Comparison of ENCODE assay signal across 1 cellular context in the genomic region with DNA sequence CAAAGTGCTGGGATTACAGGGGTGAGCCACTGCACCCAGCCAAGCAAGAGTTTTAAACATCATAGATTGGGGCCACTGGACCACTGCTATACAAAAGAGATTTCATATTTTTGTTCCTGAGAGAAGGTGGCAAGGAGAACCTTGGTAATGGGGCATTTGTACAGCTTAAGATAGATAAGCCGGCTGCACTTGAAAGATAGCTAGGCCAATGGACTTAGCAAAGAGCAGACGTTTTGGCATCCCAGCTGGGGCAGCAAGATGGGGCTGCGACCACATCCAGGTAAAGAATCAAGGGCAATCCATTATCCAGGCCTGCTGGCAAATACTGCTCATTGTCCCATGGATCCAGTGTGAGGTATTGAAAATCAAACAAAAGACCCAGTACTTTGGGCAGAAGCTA.
TF ChIP-seq lines count a peak whose summit lies in the region.

No MANE protein-coding gene starts in this region.

TF ChIP-seq in K562, 482 proteins besides CTCF, POLR2A, EP300 and RAD21 (continued from another document and continues in another):
- TF ChIP-seq, protein P1, sequence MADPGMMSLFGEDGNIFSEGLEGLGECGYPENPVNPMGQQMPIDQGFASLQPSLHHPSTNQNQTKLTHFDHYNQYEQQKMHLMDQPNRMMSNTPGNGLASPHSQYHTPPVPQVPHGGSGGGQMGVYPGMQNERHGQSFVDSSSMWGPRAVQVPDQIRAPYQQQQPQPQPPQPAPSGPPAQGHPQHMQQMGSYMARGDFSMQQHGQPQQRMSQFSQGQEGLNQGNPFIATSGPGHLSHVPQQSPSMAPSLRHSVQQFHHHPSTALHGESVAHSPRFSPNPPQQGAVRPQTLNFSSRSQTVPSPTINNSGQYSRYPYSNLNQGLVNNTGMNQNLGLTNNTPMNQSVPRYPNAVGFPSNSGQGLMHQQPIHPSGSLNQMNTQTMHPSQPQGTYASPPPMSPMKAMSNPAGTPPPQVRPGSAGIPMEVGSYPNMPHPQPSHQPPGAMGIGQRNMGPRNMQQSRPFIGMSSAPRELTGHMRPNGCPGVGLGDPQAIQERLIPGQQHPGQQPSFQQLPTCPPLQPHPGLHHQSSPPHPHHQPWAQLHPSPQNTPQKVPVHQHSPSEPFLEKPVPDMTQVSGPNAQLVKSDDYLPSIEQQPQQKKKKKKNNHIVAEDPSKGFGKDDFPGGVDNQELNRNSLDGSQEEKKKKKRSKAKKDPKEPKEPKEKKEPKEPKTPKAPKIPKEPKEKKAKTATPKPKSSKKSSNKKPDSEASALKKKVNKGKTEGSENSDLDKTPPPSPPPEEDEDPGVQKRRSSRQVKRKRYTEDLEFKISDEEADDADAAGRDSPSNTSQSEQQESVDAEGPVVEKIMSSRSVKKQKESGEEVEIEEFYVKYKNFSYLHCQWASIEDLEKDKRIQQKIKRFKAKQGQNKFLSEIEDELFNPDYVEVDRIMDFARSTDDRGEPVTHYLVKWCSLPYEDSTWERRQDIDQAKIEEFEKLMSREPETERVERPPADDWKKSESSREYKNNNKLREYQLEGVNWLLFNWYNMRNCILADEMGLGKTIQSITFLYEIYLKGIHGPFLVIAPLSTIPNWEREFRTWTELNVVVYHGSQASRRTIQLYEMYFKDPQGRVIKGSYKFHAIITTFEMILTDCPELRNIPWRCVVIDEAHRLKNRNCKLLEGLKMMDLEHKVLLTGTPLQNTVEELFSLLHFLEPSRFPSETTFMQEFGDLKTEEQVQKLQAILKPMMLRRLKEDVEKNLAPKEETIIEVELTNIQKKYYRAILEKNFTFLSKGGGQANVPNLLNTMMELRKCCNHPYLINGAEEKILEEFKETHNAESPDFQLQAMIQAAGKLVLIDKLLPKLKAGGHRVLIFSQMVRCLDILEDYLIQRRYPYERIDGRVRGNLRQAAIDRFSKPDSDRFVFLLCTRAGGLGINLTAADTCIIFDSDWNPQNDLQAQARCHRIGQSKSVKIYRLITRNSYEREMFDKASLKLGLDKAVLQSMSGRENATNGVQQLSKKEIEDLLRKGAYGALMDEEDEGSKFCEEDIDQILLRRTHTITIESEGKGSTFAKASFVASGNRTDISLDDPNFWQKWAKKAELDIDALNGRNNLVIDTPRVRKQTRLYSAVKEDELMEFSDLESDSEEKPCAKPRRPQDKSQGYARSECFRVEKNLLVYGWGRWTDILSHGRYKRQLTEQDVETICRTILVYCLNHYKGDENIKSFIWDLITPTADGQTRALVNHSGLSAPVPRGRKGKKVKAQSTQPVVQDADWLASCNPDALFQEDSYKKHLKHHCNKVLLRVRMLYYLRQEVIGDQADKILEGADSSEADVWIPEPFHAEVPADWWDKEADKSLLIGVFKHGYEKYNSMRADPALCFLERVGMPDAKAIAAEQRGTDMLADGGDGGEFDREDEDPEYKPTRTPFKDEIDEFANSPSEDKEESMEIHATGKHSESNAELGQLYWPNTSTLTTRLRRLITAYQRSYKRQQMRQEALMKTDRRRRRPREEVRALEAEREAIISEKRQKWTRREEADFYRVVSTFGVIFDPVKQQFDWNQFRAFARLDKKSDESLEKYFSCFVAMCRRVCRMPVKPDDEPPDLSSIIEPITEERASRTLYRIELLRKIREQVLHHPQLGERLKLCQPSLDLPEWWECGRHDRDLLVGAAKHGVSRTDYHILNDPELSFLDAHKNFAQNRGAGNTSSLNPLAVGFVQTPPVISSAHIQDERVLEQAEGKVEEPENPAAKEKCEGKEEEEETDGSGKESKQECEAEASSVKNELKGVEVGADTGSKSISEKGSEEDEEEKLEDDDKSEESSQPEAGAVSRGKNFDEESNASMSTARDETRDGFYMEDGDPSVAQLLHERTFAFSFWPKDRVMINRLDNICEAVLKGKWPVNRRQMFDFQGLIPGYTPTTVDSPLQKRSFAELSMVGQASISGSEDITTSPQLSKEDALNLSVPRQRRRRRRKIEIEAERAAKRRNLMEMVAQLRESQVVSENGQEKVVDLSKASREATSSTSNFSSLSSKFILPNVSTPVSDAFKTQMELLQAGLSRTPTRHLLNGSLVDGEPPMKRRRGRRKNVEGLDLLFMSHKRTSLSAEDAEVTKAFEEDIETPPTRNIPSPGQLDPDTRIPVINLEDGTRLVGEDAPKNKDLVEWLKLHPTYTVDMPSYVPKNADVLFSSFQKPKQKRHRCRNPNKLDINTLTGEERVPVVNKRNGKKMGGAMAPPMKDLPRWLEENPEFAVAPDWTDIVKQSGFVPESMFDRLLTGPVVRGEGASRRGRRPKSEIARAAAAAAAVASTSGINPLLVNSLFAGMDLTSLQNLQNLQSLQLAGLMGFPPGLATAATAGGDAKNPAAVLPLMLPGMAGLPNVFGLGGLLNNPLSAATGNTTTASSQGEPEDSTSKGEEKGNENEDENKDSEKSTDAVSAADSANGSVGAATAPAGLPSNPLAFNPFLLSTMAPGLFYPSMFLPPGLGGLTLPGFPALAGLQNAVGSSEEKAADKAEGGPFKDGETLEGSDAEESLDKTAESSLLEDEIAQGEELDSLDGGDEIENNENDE (IDR thresholded peaks at IDR 0.05; ENCODE audit: low read depth, low read length): no peak
- no peak for TF ChIP-seq LEF1 (IDR thresholded peaks at IDR 0.05)
- no peak for TF ChIP-seq HIVEP1 (CRISPR knock-in tag; IDR thresholded peaks at IDR 0.05)
- no peak for TF ChIP-seq EP400 (IDR thresholded peaks at IDR 0.05)
- no peak for TF ChIP-seq RBM15 (IDR thresholded peaks at IDR 0.05; ENCODE audit: insufficient read depth, low read length)
- TF ChIP-seq HDAC6 (IDR thresholded peaks at IDR 0.05; ENCODE audit: low read depth, low read length): no peak
- peak; percentile 34; the same call in 1 of the 2 replicates for TF ChIP-seq KLF16 (IDR thresholded peaks at IDR 0.05)
- TF ChIP-seq DPF2 (IDR thresholded peaks at IDR 0.05): peak; percentile 62
- no peak for TF ChIP-seq E2F3 (CRISPR knock-in tag; IDR thresholded peaks at IDR 0.05)
- TF ChIP-seq, protein P2, sequence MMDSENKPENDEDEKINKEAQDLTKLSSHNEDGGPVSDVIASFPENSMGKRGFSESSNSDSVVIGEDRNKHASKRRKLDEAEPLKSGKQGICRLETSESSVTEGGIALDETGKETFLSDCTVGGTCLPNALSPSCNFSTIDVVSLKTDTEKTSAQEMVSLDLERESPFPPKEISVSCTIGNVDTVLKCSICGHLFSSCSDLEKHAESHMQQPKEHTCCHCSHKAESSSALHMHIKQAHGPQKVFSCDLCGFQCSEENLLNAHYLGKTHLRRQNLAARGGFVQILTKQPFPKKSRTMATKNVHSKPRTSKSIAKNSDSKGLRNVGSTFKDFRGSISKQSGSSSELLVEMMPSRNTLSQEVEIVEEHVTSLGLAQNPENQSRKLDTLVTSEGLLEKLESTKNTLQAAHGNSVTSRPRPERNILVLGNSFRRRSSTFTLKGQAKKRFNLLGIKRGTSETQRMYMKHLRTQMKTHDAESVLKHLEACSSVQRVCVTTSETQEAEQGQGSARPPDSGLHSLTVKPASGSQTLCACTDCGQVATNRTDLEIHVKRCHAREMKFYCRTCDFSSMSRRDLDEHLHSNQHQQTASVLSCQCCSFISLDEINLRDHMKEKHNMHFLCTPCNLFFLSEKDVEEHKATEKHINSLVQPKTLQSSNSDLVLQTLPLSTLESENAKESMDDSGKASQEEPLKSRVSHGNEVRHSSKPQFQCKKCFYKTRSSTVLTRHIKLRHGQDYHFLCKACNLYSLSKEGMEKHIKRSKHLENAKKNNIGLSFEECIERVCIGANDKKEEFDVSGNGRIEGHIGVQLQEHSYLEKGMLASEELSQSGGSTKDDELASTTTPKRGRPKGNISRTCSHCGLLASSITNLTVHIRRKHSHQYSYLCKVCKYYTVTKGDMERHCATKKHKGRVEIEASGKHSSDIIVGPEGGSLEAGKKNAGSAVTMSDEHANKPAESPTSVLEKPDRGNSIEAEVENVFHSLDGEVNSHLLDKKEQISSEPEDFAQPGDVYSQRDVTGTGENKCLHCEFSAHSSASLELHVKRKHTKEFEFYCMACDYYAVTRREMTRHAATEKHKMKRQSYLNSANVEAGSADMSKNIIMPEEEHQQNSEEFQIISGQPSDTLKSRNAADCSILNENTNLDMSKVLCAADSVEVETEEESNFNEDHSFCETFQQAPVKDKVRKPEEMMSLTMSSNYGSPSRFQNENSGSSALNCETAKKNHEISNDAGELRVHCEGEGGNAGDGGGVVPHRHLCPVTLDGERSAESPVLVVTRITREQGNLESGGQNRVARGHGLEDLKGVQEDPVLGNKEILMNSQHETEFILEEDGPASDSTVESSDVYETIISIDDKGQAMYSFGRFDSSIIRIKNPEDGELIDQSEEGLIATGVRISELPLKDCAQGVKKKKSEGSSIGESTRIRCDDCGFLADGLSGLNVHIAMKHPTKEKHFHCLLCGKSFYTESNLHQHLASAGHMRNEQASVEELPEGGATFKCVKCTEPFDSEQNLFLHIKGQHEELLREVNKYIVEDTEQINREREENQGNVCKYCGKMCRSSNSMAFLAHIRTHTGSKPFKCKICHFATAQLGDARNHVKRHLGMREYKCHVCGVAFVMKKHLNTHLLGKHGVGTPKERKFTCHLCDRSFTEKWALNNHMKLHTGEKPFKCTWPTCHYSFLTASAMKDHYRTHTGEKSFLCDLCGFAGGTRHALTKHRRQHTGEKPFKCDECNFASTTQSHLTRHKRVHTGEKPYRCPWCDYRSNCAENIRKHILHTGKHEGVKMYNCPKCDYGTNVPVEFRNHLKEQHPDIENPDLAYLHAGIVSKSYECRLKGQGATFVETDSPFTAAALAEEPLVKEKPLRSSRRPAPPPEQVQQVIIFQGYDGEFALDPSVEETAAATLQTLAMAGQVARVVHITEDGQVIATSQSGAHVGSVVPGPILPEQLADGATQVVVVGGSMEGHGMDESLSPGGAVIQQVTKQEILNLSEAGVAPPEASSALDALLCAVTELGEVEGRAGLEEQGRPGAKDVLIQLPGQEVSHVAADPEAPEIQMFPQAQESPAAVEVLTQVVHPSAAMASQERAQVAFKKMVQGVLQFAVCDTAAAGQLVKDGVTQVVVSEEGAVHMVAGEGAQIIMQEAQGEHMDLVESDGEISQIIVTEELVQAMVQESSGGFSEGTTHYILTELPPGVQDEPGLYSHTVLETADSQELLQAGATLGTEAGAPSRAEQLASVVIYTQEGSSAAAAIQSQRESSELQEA (IDR thresholded peaks at IDR 0.05; ENCODE audit: low read depth): no peak
- TF ChIP-seq GATAD2A (IDR thresholded peaks at IDR 0.05): no peak
- no peak for TF ChIP-seq TAF1 (IDR thresholded peaks at IDR 0.05; ENCODE audit: control insufficient read depth, extremely low read depth, insufficient read depth, low read length, severe bottlenecking)
- no peak for TF ChIP-seq ZNF644 (tag; IDR thresholded peaks at IDR 0.05; ENCODE audit: low read depth)
- TF ChIP-seq JUND (IDR thresholded peaks at IDR 0.05; ENCODE audit: borderline replicate concordance, low read depth, low read length): 0 out of 2 replicates have a peak, but pooled peaks have one; percentile 4
- TF ChIP-seq JUND (tag; IDR thresholded peaks at IDR 0.05; ENCODE audit: borderline replicate concordance, low read depth, low read length): no peak
- TF ChIP-seq NCOR1 (IDR thresholded peaks at IDR 0.05): peak; percentile 78
- peak; percentile 60; the same call in 1 of the 2 replicates for TF ChIP-seq MYNN (IDR thresholded peaks at IDR 0.05)
- TF ChIP-seq MYNN (CRISPR knock-in tag; IDR thresholded peaks at IDR 0.05): no peak
- TF ChIP-seq MIER1 (IDR thresholded peaks at IDR 0.05; ENCODE audit: low read depth): no peak
- TF ChIP-seq, protein P3, sequence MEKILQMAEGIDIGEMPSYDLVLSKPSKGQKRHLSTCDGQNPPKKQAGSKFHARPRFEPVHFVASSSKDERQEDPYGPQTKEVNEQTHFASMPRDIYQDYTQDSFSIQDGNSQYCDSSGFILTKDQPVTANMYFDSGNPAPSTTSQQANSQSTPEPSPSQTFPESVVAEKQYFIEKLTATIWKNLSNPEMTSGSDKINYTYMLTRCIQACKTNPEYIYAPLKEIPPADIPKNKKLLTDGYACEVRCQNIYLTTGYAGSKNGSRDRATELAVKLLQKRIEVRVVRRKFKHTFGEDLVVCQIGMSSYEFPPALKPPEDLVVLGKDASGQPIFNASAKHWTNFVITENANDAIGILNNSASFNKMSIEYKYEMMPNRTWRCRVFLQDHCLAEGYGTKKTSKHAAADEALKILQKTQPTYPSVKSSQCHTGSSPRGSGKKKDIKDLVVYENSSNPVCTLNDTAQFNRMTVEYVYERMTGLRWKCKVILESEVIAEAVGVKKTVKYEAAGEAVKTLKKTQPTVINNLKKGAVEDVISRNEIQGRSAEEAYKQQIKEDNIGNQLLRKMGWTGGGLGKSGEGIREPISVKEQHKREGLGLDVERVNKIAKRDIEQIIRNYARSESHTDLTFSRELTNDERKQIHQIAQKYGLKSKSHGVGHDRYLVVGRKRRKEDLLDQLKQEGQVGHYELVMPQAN (IDR thresholded peaks at IDR 0.05; ENCODE audit: borderline replicate concordance): no peak
- TF ChIP-seq MTF1 (CRISPR knock-in tag; IDR thresholded peaks at IDR 0.05; ENCODE audit: borderline replicate concordance): no peak
- peak; percentile 41; the same call in 1 of the 2 replicates for TF ChIP-seq CC2D1A (IDR thresholded peaks at IDR 0.05)
- TF ChIP-seq FOXP1 (CRISPR knock-in tag; IDR thresholded peaks at IDR 0.05): no peak
- peak; percentile 67 for TF ChIP-seq MTA2 (IDR thresholded peaks at IDR 0.05; ENCODE audit: low read depth)
- TF ChIP-seq MAFF (IDR thresholded peaks at IDR 0.05; ENCODE audit: low read length): no peak
- peak; percentile 90 for TF ChIP-seq CBFA2T3 (IDR thresholded peaks at IDR 0.05)
- TF ChIP-seq, protein P4, sequence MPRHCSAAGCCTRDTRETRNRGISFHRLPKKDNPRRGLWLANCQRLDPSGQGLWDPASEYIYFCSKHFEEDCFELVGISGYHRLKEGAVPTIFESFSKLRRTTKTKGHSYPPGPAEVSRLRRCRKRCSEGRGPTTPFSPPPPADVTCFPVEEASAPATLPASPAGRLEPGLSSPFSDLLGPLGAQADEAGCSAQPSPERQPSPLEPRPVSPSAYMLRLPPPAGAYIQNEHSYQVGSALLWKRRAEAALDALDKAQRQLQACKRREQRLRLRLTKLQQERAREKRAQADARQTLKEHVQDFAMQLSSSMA (CRISPR knock-in tag; IDR thresholded peaks at IDR 0.05): no peak
- TF ChIP-seq, protein P5, sequence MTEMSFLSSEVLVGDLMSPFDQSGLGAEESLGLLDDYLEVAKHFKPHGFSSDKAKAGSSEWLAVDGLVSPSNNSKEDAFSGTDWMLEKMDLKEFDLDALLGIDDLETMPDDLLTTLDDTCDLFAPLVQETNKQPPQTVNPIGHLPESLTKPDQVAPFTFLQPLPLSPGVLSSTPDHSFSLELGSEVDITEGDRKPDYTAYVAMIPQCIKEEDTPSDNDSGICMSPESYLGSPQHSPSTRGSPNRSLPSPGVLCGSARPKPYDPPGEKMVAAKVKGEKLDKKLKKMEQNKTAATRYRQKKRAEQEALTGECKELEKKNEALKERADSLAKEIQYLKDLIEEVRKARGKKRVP (CRISPR knock-in tag; IDR thresholded peaks at IDR 0.05): no peak
- TF ChIP-seq FUS (optimal IDR thresholded peaks at IDR 0.05; ENCODE audit: low read depth, low read length): no peak
- TF ChIP-seq PML (IDR thresholded peaks at IDR 0.05; ENCODE audit: low read length): peak; percentile 53; the same call in 1 of the 2 replicates
- TF ChIP-seq CBFA2T2 (conservative IDR thresholded peaks at IDR 0.05): peak; percentile 85
- 0 out of 2 replicates have a peak, but pooled peaks have one; percentile 34 for TF ChIP-seq SOX6 (IDR thresholded peaks at IDR 0.05)
